1 cellular context compared by ENCODE assay signal in the genomic region with DNA sequence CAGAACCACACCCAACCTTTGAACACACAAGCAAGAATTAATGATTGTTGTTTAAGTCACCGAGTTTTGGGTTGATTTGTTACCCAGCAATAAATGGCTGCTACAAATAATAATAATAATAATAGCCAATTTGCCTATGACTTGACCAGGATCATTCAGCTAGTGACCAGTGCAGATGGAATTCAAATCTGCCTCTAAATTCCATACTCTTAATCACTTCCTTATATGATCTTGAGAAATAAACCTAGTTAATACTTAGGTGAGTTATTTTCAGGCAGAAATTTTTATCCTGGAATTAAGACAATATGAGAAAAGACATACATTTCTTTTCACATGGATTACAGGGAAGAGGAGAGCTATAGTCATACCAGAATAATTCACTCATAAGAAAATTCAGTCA.
TF ChIP-seq lines count a peak whose summit lies in the region.

No MANE protein-coding gene starts in this region.

TF ChIP-seq in IMR-90, 13 proteins besides CTCF, POLR2A, EP300 and RAD21:
- TF ChIP-seq MAZ (IDR thresholded peaks at IDR 0.05; ENCODE audit: borderline replicate concordance, low read depth, low read length) (no peak), NFE2L2 (IDR thresholded peaks at IDR 0.05; ENCODE audit: low read depth, low read length) (no peak), CEBPB (IDR thresholded peaks at IDR 0.05; ENCODE audit: low read depth, low read length) (no peak), SMC3 (IDR thresholded peaks at IDR 0.05; ENCODE audit: low read depth, low read length) (no peak), BHLHE40 (IDR thresholded peaks at IDR 0.05; ENCODE audit: low read depth, low read length) (no peak), CHD1 (IDR thresholded peaks at IDR 0.05; ENCODE audit: low read depth, low read length) (no peak), MAFK (IDR thresholded peaks at IDR 0.05; ENCODE audit: low read depth, low read length) (no peak), RFX5 (IDR thresholded peaks at IDR 0.05; ENCODE audit: low read depth, low read length) (no peak)
- TF ChIP-seq, protein P1, sequence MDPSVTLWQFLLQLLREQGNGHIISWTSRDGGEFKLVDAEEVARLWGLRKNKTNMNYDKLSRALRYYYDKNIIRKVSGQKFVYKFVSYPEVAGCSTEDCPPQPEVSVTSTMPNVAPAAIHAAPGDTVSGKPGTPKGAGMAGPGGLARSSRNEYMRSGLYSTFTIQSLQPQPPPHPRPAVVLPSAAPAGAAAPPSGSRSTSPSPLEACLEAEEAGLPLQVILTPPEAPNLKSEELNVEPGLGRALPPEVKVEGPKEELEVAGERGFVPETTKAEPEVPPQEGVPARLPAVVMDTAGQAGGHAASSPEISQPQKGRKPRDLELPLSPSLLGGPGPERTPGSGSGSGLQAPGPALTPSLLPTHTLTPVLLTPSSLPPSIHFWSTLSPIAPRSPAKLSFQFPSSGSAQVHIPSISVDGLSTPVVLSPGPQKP (IDR thresholded peaks at IDR 0.05; ENCODE audit: borderline replicate concordance, low read depth, low read length): no peak
- TF ChIP-seq, protein P2, sequence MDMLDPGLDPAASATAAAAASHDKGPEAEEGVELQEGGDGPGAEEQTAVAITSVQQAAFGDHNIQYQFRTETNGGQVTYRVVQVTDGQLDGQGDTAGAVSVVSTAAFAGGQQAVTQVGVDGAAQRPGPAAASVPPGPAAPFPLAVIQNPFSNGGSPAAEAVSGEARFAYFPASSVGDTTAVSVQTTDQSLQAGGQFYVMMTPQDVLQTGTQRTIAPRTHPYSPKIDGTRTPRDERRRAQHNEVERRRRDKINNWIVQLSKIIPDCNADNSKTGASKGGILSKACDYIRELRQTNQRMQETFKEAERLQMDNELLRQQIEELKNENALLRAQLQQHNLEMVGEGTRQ (IDR thresholded peaks at IDR 0.05; ENCODE audit: low read depth, low read length): no peak
TF ChIP-seq in IMR-90: peak in this region for 0.
